Comparison of ENCODE assay signal across 16 cellular contexts in genomic region chr1:88311907-88312306, GRCh38.
"Had no signal": no experiment of that assay in that cellular context is flagged by ENCODE, and none has a peak within 500 bp of the region (broad histone marks: within the 10 kb centered on the region; RNA-seq: fewer than 3 reads in every experiment).

No MANE protein-coding gene starts in this region.

- H3K4me3 ChIP-seq: breast epithelium, dorsolateral prefrontal cortex, esophagus muscularis mucosa, left lung, thyroid gland, vagina had no signal

- H3K9me3 ChIP-seq: breast epithelium, esophagus muscularis mucosa, left lung, thyroid gland, vagina had no signal

- H3K4me1 ChIP-seq: breast epithelium, esophagus muscularis mucosa, left lung, thyroid gland, vagina had no signal

- H3K27me3 ChIP-seq: breast epithelium, dorsolateral prefrontal cortex, esophagus muscularis mucosa, left lung, thyroid gland, vagina had no signal

- H3K27ac ChIP-seq: breast epithelium, dorsolateral prefrontal cortex, esophagus muscularis mucosa, left lung, thyroid gland, vagina had no signal

- ATAC-seq: activated CD8-positive, alpha-beta memory T cell treated with anti-CD3 and anti-CD28 coated beads, Interleukin-2, amount 10 ng/mL, durations not matched to agents 7 days and 5 days; activated naive CD4-positive, alpha-beta T cell treated with anti-CD3 and anti-CD28 coated beads, Interleukin-2, amount 50 U/mL, for 72 hours; left lung had no signal

- DNase-seq: activated CD4-positive, alpha-beta T cell treated with anti-CD3 and anti-CD28 coated beads for 1 hour; activated CD4-positive, alpha-beta T cell treated with anti-CD3 and anti-CD28 coated beads, Interleukin-2, amount 50 U/mL, for 48 hours; activated CD8-positive, alpha-beta memory T cell treated with anti-CD3 and anti-CD28 coated beads, Interleukin-2, amount 10 ng/mL, durations not matched to agents 7 days and 5 days; activated effector memory CD4-positive, alpha-beta T cell treated with anti-CD3 and anti-CD28 coated beads, Interleukin-2, amount 50 U/mL, for 16 hours; activated T-cell treated with anti-CD3 and anti-CD28 coated beads, Interleukin-2, amount 50 U/mL, for 24 hours; amygdala; dorsolateral prefrontal cortex; left lung; mesenchymal stem cell; retina; T-helper 2 cell; thyroid gland had no signal

- H3K36me3 ChIP-seq: breast epithelium, esophagus muscularis mucosa, left lung, thyroid gland, vagina had no signal
